Comparison of ENCODE assay signal across 13 cellular contexts in genomic region chr2:12514631-12515437, GRCh38.
DNase-seq lines count a peak whose midpoint lies in the region; ATAC-seq and TF ChIP-seq lines count a peak whose summit lies in the region.
"Had no signal": no experiment of that assay in that cellular context is flagged by ENCODE, and none has a peak within 500 bp of the region (broad histone marks: within the 10 kb centered on the region; RNA-seq: fewer than 3 reads in every experiment).

No MANE protein-coding gene starts in this region.

- H3K79me2 ChIP-seq in mesendoderm (ENCODE audit: control insufficient read depth, insufficient read depth, low read length) = no peaks in the 10 kb centered on the region

- peak in 3 of 5 donors; percentile 8 to 55 (median 38) for DNase-seq in CD8-positive, alpha-beta memory T cell
- DNase-seq in mesendoderm (peak; percentile 79), middle frontal gyrus (ENCODE audit: extremely low spot score, low spot score) (no peak), uterus (no peak), COR-L47 (lab: John Stamatoyannopoulos, UW) (no peak)
- DNase-seq: kidney, NCI-H1105 treated with DMSO at 0.1 percent for 48 hours, SW 1271 had no signal

- H3K18ac ChIP-seq in mesendoderm (ENCODE audit: low read length) = peak overlapping the region; percentile 40

- no peak overlapping the region for H3K4me2 ChIP-seq in mesendoderm (ENCODE audit: low read length)
- H3K4me2 ChIP-seq: neural progenitor cell had no signal

- no peak overlapping the region for H2BK5ac ChIP-seq in mesendoderm (ENCODE audit: low read length)

- H2BK15ac ChIP-seq in mesendoderm (replicated peaks; ENCODE audit: low read depth) = no peak overlapping the region

- no peak overlapping the region for H4K5ac ChIP-seq in mesendoderm (ENCODE audit: low read length)

- no CpG with 5 or more reads among the region's 9 CpGs for WGBS in mesendoderm (ENCODE audit: extremely low coverage, insufficient coverage, low lambda C conversion rate)

- no peaks in the 10 kb centered on the region for H3K36me3 ChIP-seq in CD8-positive, alpha-beta memory T cell (ENCODE audit: insufficient read depth, low read length)
- H3K36me3 ChIP-seq in KOPT-K1 (ENCODE audit: insufficient read depth, low read length) (no peaks in the 10 kb centered on the region), mesendoderm (ENCODE audit: control insufficient read depth, insufficient read depth, low read length) (no peaks in the 10 kb centered on the region), uterus (no peaks in the 10 kb centered on the region)
- H3K36me3 ChIP-seq: neural progenitor cell had no signal

- H3K27ac ChIP-seq in CD8-positive, alpha-beta memory T cell (ENCODE audit: low read depth, low read length) = no peak overlapping the region
- H3K27ac ChIP-seq in KOPT-K1 (ENCODE audit: low read depth, low read length, poor library complexity, severe bottlenecking) = peak overlapping the region; percentile 94
- no peak overlapping the region for H3K27ac ChIP-seq in mesendoderm (ENCODE audit: low read depth, low read length)
- H3K27ac ChIP-seq in uterus = no peak overlapping the region
- H3K27ac ChIP-seq: coronary artery, neural progenitor cell had no signal

- peaks cover 49 to 84% (median 65%) of the 10 kb centered on the region in 3 donors for H3K4me1 Mint-ChIP-seq in CD8-positive, alpha-beta memory T cell
- H3K4me1 Mint-ChIP-seq in activated T-helper 17 cell treated with anti-CD3 and anti-CD28 coated beads, Interleukin-2, amount 50 U/mL, for 72 hours = peaks cover 43% of the 10 kb centered on the region
- H3K4me1 Mint-ChIP-seq: neural progenitor cell had no signal

- peak; percentile 82 for ATAC-seq in activated T-helper 17 cell treated with anti-CD3 and anti-CD28 coated beads, Interleukin-2, amount 50 U/mL, for 72 hours (replicated peaks)
- ATAC-seq: stimulated activated memory B cell treated with anti-CD40 and anti-IgM and Interleukin-4, amounts not matched to agents 10 μg/mL and 1 μg/mL and 100 μg/mL, for 72 hours had no signal

- peak overlapping the region in 6 of 7 donors; percentile 37 to 72 (median 56) for H3K4me3 Mint-ChIP-seq in CD8-positive, alpha-beta memory T cell
- H3K4me3 Mint-ChIP-seq in activated T-helper 17 cell treated with anti-CD3 and anti-CD28 coated beads, Interleukin-2, amount 50 U/mL, for 72 hours = peak overlapping the region; percentile 72
- H3K4me3 Mint-ChIP-seq: neural progenitor cell; stimulated activated memory B cell treated with anti-CD40 and anti-IgM and Interleukin-4, amounts not matched to agents 10 μg/mL and 1 μg/mL and 100 μg/mL, for 72 hours had no signal

- no peaks in the 10 kb centered on the region for H3K79me1 ChIP-seq in mesendoderm (ENCODE audit: low read length)

- TF ChIP-seq CTCF in uterus (IDR thresholded peaks at IDR 0.05) = no peak

- no peaks in the 10 kb centered on the region for H3K27me3 Mint-ChIP-seq in CD8-positive, alpha-beta memory T cell
- H3K27me3 Mint-ChIP-seq in activated T-helper 17 cell treated with anti-CD3 and anti-CD28 coated beads, Interleukin-2, amount 50 U/mL, for 72 hours = no peaks in the 10 kb centered on the region

- no peaks in the 10 kb centered on the region for H3K27me3 ChIP-seq in CD8-positive, alpha-beta memory T cell (ENCODE audit: insufficient read depth, low read length, poor library complexity, severe bottlenecking)
- no peaks in the 10 kb centered on the region for H3K27me3 ChIP-seq in mesendoderm (ENCODE audit: insufficient read depth, low read length, poor library complexity)
- H3K27me3 ChIP-seq in uterus = no peaks in the 10 kb centered on the region
- H3K27me3 ChIP-seq: neural progenitor cell had no signal

- peak overlapping the region; percentile 18 for H3K4me3 ChIP-seq in CD8-positive, alpha-beta memory T cell (ENCODE audit: low read length)
- H3K4me3 ChIP-seq in mesendoderm (ENCODE audit: low read length) = no peak overlapping the region
- no peak overlapping the region for H3K4me3 ChIP-seq in uterus
- H3K4me3 ChIP-seq: coronary artery, neural progenitor cell had no signal

- no peak overlapping the region for H3K56ac ChIP-seq in mesendoderm (ENCODE audit: low read length)

- no peaks in the 10 kb centered on the region for H3K9me3 ChIP-seq in CD8-positive, alpha-beta memory T cell (ENCODE audit: low read length)
- H3K9me3 ChIP-seq in KOPT-K1 (ENCODE audit: insufficient read depth, low read length, poor library complexity, severe bottlenecking) (peaks cover 2% of the 10 kb centered on the region), uterus (no peaks in the 10 kb centered on the region)

- H3K4ac ChIP-seq in mesendoderm (ENCODE audit: low read depth, low read length) = no peak overlapping the region

- no peak overlapping the region for H4K8ac ChIP-seq in mesendoderm (ENCODE audit: low read depth, low read length)

- no peak overlapping the region for H3K23ac ChIP-seq in mesendoderm (ENCODE audit: low read length)

- POLR2A ChIA-PET in CD8-positive, alpha-beta memory T cell (lab: Charles Lee) = interaction anchor here (0.7 to 2.2 kb wide), 5 partner anchors 8 to 202 kb away, joined by 3 to 7 read pairs (median 4); partner anchors contain the start of gene TRIB2

- H3K27ac Mint-ChIP-seq in CD8-positive, alpha-beta memory T cell = peak overlapping the region in 7 of 8 donors; percentile 12 to 80 (median 60)
- H3K27ac Mint-ChIP-seq in activated T-helper 17 cell treated with anti-CD3 and anti-CD28 coated beads, Interleukin-2, amount 50 U/mL, for 72 hours = peak overlapping the region; percentile 51
- H3K27ac Mint-ChIP-seq: neural progenitor cell; stimulated activated memory B cell treated with anti-CD40 and anti-IgM and Interleukin-4, amounts not matched to agents 10 μg/mL and 1 μg/mL and 100 μg/mL, for 72 hours had no signal

- intact Hi-C loops in uterus (cut with DNase I; ENCODE audit: low total_unique reads) = no loop called here

- CTCF ChIA-PET in CD8-positive, alpha-beta memory T cell (lab: Charles Lee) = interaction anchor here (0.7 to 3.0 kb wide), 4 partner anchors 16 to 202 kb away, joined by 3 to 9 read pairs (median 4); partner anchors contain the start of gene TRIB2

- H3K9ac ChIP-seq in mesendoderm (ENCODE audit: low read length) = no peak overlapping the region
- H3K9ac ChIP-seq: neural progenitor cell had no signal

- H3K4me1 ChIP-seq in CD8-positive, alpha-beta memory T cell (ENCODE audit: insufficient read depth, low read length) = peaks cover 40% of the 10 kb centered on the region
- no peaks in the 10 kb centered on the region for H3K4me1 ChIP-seq in mesendoderm (ENCODE audit: control insufficient read depth, low read depth, low read length)
- H3K4me1 ChIP-seq in uterus = no peaks in the 10 kb centered on the region
- H3K4me1 ChIP-seq: neural progenitor cell had no signal

- H3K36me3 Mint-ChIP-seq in CD8-positive, alpha-beta memory T cell = no peaks in the 10 kb centered on the region
- H3K36me3 Mint-ChIP-seq in activated T-helper 17 cell treated with anti-CD3 and anti-CD28 coated beads, Interleukin-2, amount 50 U/mL, for 72 hours (ENCODE audit: low read depth) = no peaks in the 10 kb centered on the region
- H3K36me3 Mint-ChIP-seq: neural progenitor cell had no signal

- H3K9me3 Mint-ChIP-seq in CD8-positive, alpha-beta memory T cell = no peaks in the 10 kb centered on the region
- H3K9me3 Mint-ChIP-seq in activated T-helper 17 cell treated with anti-CD3 and anti-CD28 coated beads, Interleukin-2, amount 50 U/mL, for 72 hours = peaks cover 10% of the 10 kb centered on the region
- H3K9me3 Mint-ChIP-seq: neural progenitor cell; stimulated activated memory B cell treated with anti-CD40 and anti-IgM and Interleukin-4, amounts not matched to agents 10 μg/mL and 1 μg/mL and 100 μg/mL, for 72 hours had no signal

- TF ChIP-seq POLR2A in uterus (IDR thresholded peaks at IDR 0.05) = no peak

- H2AK5ac ChIP-seq in mesendoderm (ENCODE audit: low read length) = no peak overlapping the region

- no peak overlapping the region for H2BK120ac ChIP-seq in mesendoderm (ENCODE audit: low read depth, low read length)

Comparison
In these comparisons a context has a peak if more than half of its experiments do, and no peak if none do; other contexts are left out.
1. DNase-seq: peak in CD8-positive, alpha-beta memory T cell (3 of 5) and mesendoderm (single experiment); none in middle frontal gyrus (single experiment), uterus (0 of 2) and COR-L47 (single experiment).